1 cellular context compared by ENCODE assay signal in the genomic region with DNA sequence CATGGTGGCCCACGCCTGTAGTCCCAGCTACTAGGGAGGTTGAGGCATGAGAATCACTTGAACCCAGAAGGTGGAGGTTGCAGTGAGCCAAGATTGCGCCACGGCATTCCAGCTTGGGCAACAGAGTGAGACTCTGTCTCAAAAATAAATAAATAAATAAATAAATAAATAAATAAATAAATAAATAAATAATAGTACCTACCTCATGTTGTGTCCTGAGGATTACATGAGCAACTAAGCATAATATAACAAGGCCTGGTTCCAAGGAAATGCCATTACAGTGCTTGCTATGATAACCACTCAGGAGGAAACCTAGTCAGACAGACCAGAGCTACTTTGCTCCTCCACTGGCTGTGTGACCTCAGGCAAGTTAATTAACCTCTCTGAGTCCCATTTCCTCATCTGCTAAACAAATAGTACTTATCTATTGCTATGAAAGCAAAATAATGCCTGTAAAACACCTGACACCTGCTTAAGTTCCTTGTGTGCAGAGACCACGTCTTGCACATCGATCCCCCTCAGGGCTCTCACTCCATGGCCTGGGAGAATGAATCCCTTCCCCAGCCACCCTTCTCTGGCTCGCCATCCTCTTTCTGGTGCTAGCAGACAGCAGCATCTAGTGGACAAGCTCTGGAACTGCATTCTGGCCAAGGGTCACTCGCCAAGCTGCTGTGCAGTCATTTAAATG.
A peak's percentile ranks its signal among the peaks of the same experiment; 100 is the strongest.
TF ChIP-seq lines count a peak whose summit lies in the region.

No MANE protein-coding gene starts in this region.

TF ChIP-seq in HepG2, 621 proteins besides CTCF, POLR2A, EP300 and RAD21 (continued from another document and continues in another):
- TF ChIP-seq KLF6 (CRISPR knock-in tag; IDR thresholded peaks at IDR 0.05), result 0 out of 2 replicates have a peak, but pooled peaks have one; percentile 34
- no peak for TF ChIP-seq ZNF468 (CRISPR knock-in tag; IDR thresholded peaks at IDR 0.05)
- no peak for TF ChIP-seq ZNF274 (CRISPR knock-in tag; IDR thresholded peaks at IDR 0.05)
- no peak for TF ChIP-seq KLF13 (CRISPR knock-in tag; IDR thresholded peaks at IDR 0.05)
- TF ChIP-seq SRY (CRISPR knock-in tag; IDR thresholded peaks at IDR 0.05), result no peak
- peak; percentile 67 for TF ChIP-seq ELF1 (CRISPR knock-in tag; IDR thresholded peaks at IDR 0.05)
- TF ChIP-seq SETDB1 (CRISPR knock-in tag; IDR thresholded peaks at IDR 0.05; ENCODE audit: borderline replicate concordance), result no peak
- TF ChIP-seq, protein P1, sequence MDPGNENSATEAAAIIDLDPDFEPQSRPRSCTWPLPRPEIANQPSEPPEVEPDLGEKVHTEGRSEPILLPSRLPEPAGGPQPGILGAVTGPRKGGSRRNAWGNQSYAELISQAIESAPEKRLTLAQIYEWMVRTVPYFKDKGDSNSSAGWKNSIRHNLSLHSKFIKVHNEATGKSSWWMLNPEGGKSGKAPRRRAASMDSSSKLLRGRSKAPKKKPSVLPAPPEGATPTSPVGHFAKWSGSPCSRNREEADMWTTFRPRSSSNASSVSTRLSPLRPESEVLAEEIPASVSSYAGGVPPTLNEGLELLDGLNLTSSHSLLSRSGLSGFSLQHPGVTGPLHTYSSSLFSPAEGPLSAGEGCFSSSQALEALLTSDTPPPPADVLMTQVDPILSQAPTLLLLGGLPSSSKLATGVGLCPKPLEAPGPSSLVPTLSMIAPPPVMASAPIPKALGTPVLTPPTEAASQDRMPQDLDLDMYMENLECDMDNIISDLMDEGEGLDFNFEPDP (CRISPR knock-in tag; conservative IDR thresholded peaks at IDR 0.05), result no peak
- no peak for TF ChIP-seq THYN1 (CRISPR knock-in tag; IDR thresholded peaks at IDR 0.05; ENCODE audit: borderline replicate concordance, low read depth)
- TF ChIP-seq, protein P2, sequence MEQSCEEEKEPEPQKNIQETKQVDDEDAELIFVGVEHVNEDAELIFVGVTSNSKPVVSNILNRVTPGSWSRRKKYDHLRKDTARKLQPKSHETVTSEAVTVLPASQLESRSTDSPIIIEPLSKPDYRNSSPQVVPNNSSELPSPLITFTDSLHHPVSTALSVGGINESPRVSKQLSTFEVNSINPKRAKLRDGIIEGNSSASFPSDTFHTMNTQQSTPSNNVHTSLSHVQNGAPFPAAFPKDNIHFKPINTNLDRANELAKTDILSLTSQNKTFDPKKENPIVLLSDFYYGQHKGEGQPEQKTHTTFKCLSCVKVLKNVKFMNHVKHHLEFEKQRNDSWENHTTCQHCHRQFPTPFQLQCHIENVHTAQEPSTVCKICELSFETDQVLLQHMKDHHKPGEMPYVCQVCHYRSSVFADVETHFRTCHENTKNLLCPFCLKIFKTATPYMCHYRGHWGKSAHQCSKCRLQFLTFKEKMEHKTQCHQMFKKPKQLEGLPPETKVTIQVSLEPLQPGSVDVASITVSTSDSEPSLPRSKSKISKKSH (CRISPR knock-in tag; IDR thresholded peaks at IDR 0.05; ENCODE audit: borderline replicate concordance), result no peak
- no peak for TF ChIP-seq CBX2 (IDR thresholded peaks at IDR 0.05; ENCODE audit: low read depth, low read length)
- no peak for TF ChIP-seq CBX2 (CRISPR knock-in tag; IDR thresholded peaks at IDR 0.05; ENCODE audit: low read depth)
- peak; percentile 87 for TF ChIP-seq XRCC5 (optimal IDR thresholded peaks at IDR 0.05; ENCODE audit: low read length)
- TF ChIP-seq PHF20 (CRISPR knock-in tag; IDR thresholded peaks at IDR 0.05), result no peak
- TF ChIP-seq ELF3 (CRISPR knock-in tag; IDR thresholded peaks at IDR 0.05), result peak; percentile 62; the same call in 1 of the 2 replicates
- no peak for TF ChIP-seq ZFP41 (CRISPR knock-in tag; IDR thresholded peaks at IDR 0.05; ENCODE audit: borderline replicate concordance)
- TF ChIP-seq ZBTB21 (CRISPR knock-in tag; IDR thresholded peaks at IDR 0.05), result no peak
- no peak for TF ChIP-seq PAX8 (CRISPR knock-in tag; IDR thresholded peaks at IDR 0.05; ENCODE audit: borderline replicate concordance)
- TF ChIP-seq TCF7L2 (IDR thresholded peaks at IDR 0.05; ENCODE audit: low read depth, low read length), result no peak
- peak; percentile 46; the same call in 1 of the 2 replicates for TF ChIP-seq ZKSCAN8 (CRISPR knock-in tag; IDR thresholded peaks at IDR 0.05; ENCODE audit: borderline replicate concordance)
- TF ChIP-seq ZNF839 (CRISPR knock-in tag; IDR thresholded peaks at IDR 0.05; ENCODE audit: borderline replicate concordance), result no peak
- TF ChIP-seq BORCS8-MEF2B (CRISPR knock-in tag; IDR thresholded peaks at IDR 0.05), result peak; percentile 84; the same call in 1 of the 2 replicates
- TF ChIP-seq, protein P3, sequence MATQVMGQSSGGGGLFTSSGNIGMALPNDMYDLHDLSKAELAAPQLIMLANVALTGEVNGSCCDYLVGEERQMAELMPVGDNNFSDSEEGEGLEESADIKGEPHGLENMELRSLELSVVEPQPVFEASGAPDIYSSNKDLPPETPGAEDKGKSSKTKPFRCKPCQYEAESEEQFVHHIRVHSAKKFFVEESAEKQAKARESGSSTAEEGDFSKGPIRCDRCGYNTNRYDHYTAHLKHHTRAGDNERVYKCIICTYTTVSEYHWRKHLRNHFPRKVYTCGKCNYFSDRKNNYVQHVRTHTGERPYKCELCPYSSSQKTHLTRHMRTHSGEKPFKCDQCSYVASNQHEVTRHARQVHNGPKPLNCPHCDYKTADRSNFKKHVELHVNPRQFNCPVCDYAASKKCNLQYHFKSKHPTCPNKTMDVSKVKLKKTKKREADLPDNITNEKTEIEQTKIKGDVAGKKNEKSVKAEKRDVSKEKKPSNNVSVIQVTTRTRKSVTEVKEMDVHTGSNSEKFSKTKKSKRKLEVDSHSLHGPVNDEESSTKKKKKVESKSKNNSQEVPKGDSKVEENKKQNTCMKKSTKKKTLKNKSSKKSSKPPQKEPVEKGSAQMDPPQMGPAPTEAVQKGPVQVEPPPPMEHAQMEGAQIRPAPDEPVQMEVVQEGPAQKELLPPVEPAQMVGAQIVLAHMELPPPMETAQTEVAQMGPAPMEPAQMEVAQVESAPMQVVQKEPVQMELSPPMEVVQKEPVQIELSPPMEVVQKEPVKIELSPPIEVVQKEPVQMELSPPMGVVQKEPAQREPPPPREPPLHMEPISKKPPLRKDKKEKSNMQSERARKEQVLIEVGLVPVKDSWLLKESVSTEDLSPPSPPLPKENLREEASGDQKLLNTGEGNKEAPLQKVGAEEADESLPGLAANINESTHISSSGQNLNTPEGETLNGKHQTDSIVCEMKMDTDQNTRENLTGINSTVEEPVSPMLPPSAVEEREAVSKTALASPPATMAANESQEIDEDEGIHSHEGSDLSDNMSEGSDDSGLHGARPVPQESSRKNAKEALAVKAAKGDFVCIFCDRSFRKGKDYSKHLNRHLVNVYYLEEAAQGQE (IDR thresholded peaks at IDR 0.05; ENCODE audit: borderline replicate concordance in 1 of 2, low read depth in 1 of 2, low read length in 2 of 2), result no peak
- TF ChIP-seq HMG20A (CRISPR knock-in tag; IDR thresholded peaks at IDR 0.05; ENCODE audit: borderline replicate concordance), result no peak
- no peak for TF ChIP-seq ATM (IDR thresholded peaks at IDR 0.05; ENCODE audit: borderline replicate concordance)
- TF ChIP-seq SUZ12 (IDR thresholded peaks at IDR 0.05; ENCODE audit: low read depth, low read length), result peak; percentile 19; the same call in 1 of the 2 replicates
- TF ChIP-seq SP4 (CRISPR knock-in tag; IDR thresholded peaks at IDR 0.05), result no peak
- TF ChIP-seq, protein P4, sequence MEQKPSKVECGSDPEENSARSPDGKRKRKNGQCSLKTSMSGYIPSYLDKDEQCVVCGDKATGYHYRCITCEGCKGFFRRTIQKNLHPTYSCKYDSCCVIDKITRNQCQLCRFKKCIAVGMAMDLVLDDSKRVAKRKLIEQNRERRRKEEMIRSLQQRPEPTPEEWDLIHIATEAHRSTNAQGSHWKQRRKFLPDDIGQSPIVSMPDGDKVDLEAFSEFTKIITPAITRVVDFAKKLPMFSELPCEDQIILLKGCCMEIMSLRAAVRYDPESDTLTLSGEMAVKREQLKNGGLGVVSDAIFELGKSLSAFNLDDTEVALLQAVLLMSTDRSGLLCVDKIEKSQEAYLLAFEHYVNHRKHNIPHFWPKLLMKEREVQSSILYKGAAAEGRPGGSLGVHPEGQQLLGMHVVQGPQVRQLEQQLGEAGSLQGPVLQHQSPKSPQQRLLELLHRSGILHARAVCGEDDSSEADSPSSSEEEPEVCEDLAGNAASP (CRISPR knock-in tag; IDR thresholded peaks at IDR 0.05; ENCODE audit: borderline replicate concordance), result peak; percentile 74
- TF ChIP-seq, protein P5, sequence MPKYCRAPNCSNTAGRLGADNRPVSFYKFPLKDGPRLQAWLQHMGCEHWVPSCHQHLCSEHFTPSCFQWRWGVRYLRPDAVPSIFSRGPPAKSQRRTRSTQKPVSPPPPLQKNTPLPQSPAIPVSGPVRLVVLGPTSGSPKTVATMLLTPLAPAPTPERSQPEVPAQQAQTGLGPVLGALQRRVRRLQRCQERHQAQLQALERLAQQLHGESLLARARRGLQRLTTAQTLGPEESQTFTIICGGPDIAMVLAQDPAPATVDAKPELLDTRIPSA (CRISPR knock-in tag; IDR thresholded peaks at IDR 0.05; ENCODE audit: borderline replicate concordance), result no peak
- no peak for TF ChIP-seq CAMTA2 (CRISPR knock-in tag; IDR thresholded peaks at IDR 0.05; ENCODE audit: borderline replicate concordance)
- 0 out of 2 replicates have a peak, but pooled peaks have one; percentile 28 for TF ChIP-seq ONECUT2 (CRISPR knock-in tag; IDR thresholded peaks at IDR 0.05)
- TF ChIP-seq RARA (CRISPR knock-in tag; IDR thresholded peaks at IDR 0.05), result no peak; the same call in 1 of the 2 replicates
- TF ChIP-seq ZNF670 (CRISPR knock-in tag; IDR thresholded peaks at IDR 0.05; ENCODE audit: borderline replicate concordance), result no peak
- TF ChIP-seq, protein P6, sequence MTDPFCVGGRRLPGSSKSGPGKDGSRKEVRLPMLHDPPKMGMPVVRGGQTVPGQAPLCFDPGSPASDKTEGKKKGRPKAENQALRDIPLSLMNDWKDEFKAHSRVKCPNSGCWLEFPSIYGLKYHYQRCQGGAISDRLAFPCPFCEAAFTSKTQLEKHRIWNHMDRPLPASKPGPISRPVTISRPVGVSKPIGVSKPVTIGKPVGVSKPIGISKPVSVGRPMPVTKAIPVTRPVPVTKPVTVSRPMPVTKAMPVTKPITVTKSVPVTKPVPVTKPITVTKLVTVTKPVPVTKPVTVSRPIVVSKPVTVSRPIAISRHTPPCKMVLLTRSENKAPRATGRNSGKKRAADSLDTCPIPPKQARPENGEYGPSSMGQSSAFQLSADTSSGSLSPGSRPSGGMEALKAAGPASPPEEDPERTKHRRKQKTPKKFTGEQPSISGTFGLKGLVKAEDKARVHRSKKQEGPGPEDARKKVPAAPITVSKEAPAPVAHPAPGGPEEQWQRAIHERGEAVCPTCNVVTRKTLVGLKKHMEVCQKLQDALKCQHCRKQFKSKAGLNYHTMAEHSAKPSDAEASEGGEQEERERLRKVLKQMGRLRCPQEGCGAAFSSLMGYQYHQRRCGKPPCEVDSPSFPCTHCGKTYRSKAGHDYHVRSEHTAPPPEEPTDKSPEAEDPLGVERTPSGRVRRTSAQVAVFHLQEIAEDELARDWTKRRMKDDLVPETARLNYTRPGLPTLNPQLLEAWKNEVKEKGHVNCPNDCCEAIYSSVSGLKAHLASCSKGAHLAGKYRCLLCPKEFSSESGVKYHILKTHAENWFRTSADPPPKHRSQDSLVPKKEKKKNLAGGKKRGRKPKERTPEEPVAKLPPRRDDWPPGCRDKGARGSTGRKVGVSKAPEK (CRISPR knock-in tag; IDR thresholded peaks at IDR 0.05; ENCODE audit: borderline replicate concordance), result no peak
- TF ChIP-seq KAT7 (CRISPR knock-in tag; IDR thresholded peaks at IDR 0.05; ENCODE audit: borderline replicate concordance), result no peak; the same call in 1 of the 2 replicates
- no peak for TF ChIP-seq MTF1 (CRISPR knock-in tag; IDR thresholded peaks at IDR 0.05)
- no peak for TF ChIP-seq ZNF230 (CRISPR knock-in tag; IDR thresholded peaks at IDR 0.05)
- TF ChIP-seq ARID2 (CRISPR knock-in tag; IDR thresholded peaks at IDR 0.05; ENCODE audit: borderline replicate concordance), result no peak
- no peak for TF ChIP-seq YEATS4 (CRISPR knock-in tag; IDR thresholded peaks at IDR 0.05; ENCODE audit: borderline replicate concordance)
- no peak for TF ChIP-seq ESRRA (CRISPR knock-in tag; IDR thresholded peaks at IDR 0.05; ENCODE audit: low read depth)
- peak; percentile 66; the same call in 1 of the 2 replicates for TF ChIP-seq KDM4B (CRISPR knock-in tag; IDR thresholded peaks at IDR 0.05)
- peak; percentile 88 for TF ChIP-seq KDM3A (CRISPR knock-in tag; IDR thresholded peaks at IDR 0.05; ENCODE audit: low read depth)
- TF ChIP-seq, protein P7, sequence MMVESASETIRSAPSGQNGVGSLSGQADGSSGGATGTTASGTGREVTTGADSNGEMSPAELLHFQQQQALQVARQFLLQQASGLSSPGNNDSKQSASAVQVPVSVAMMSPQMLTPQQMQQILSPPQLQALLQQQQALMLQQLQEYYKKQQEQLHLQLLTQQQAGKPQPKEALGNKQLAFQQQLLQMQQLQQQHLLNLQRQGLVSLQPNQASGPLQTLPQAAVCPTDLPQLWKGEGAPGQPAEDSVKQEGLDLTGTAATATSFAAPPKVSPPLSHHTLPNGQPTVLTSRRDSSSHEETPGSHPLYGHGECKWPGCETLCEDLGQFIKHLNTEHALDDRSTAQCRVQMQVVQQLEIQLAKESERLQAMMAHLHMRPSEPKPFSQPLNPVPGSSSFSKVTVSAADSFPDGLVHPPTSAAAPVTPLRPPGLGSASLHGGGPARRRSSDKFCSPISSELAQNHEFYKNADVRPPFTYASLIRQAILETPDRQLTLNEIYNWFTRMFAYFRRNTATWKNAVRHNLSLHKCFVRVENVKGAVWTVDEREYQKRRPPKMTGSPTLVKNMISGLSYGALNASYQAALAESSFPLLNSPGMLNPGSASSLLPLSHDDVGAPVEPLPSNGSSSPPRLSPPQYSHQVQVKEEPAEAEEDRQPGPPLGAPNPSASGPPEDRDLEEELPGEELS (CRISPR knock-in tag; IDR thresholded peaks at IDR 0.05), result no peak
- peak; percentile 60; the same call in 1 of the 2 replicates for TF ChIP-seq ZNF33B (CRISPR knock-in tag; IDR thresholded peaks at IDR 0.05)
- no peak for TF ChIP-seq ZNF629 (CRISPR knock-in tag; conservative IDR thresholded peaks at IDR 0.05)
- TF ChIP-seq ZNF501 (CRISPR knock-in tag; IDR thresholded peaks at IDR 0.05), result peak; percentile 89
- no peak for TF ChIP-seq ZNF577 (CRISPR knock-in tag; IDR thresholded peaks at IDR 0.05; ENCODE audit: borderline replicate concordance, low read depth)
- no peak for TF ChIP-seq ZNF20 (CRISPR knock-in tag; IDR thresholded peaks at IDR 0.05)
- TF ChIP-seq SOX6 (IDR thresholded peaks at IDR 0.05), result no peak
- TF ChIP-seq SOX6 (CRISPR knock-in tag; IDR thresholded peaks at IDR 0.05), result no peak
- no peak; the same call in 1 of the 2 replicates for TF ChIP-seq NFKB2 (CRISPR knock-in tag; IDR thresholded peaks at IDR 0.05; ENCODE audit: borderline replicate concordance)
- TF ChIP-seq ZSCAN31 (CRISPR knock-in tag; IDR thresholded peaks at IDR 0.05; ENCODE audit: low read depth), result 0 out of 2 replicates have a peak, but pooled peaks have one; percentile 49
- TF ChIP-seq NR2F1 (CRISPR knock-in tag; IDR thresholded peaks at IDR 0.05), result 0 out of 4 replicates have a peak, but pooled peaks have one; percentile 30
- no peak for TF ChIP-seq HES4 (CRISPR knock-in tag; IDR thresholded peaks at IDR 0.05; ENCODE audit: borderline replicate concordance)
- peak; percentile 77; the same call in 1 of the 2 replicates for TF ChIP-seq ADNP (CRISPR knock-in tag; IDR thresholded peaks at IDR 0.05)
- no peak for TF ChIP-seq SRF (IDR thresholded peaks at IDR 0.05; ENCODE audit: low read depth, low read length)
- TF ChIP-seq, protein P8, sequence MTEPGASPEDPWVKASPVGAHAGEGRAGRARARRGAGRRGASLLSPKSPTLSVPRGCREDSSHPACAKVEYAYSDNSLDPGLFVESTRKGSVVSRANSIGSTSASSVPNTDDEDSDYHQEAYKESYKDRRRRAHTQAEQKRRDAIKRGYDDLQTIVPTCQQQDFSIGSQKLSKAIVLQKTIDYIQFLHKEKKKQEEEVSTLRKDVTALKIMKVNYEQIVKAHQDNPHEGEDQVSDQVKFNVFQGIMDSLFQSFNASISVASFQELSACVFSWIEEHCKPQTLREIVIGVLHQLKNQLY (CRISPR knock-in tag; IDR thresholded peaks at IDR 0.05), result no peak
